1 cellular context compared by ENCODE assay signal in genomic region chr5:167602077-167602476, GRCh38.
TF ChIP-seq lines count a peak whose summit lies in the region.

No MANE protein-coding gene starts in this region.

TF ChIP-seq in GM23338, 12 proteins besides CTCF, POLR2A, EP300 and RAD21 (continued from another document):
- TF ChIP-seq, protein P1, sequence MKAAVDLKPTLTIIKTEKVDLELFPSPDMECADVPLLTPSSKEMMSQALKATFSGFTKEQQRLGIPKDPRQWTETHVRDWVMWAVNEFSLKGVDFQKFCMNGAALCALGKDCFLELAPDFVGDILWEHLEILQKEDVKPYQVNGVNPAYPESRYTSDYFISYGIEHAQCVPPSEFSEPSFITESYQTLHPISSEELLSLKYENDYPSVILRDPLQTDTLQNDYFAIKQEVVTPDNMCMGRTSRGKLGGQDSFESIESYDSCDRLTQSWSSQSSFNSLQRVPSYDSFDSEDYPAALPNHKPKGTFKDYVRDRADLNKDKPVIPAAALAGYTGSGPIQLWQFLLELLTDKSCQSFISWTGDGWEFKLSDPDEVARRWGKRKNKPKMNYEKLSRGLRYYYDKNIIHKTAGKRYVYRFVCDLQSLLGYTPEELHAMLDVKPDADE (IDR thresholded peaks at IDR 0.05), result no peak
- TF ChIP-seq NANOG (IDR thresholded peaks at IDR 0.05; ENCODE audit: borderline replicate concordance) (no peak), CREB1 (CRISPR knock-in tag; IDR thresholded peaks at IDR 0.05; ENCODE audit: low read depth) (no peak), ZNF462 (CRISPR knock-in tag; IDR thresholded peaks at IDR 0.05) (no peak), EZH2 (IDR thresholded peaks at IDR 0.05; ENCODE audit: low read depth, unreplicated experiment) (no peak), ZNF114 (CRISPR knock-in tag; IDR thresholded peaks at IDR 0.05) (no peak), STAT1 (IDR thresholded peaks at IDR 0.05; ENCODE audit: unreplicated experiment) (no peak)
